17 cellular contexts compared by ENCODE assay signal in the genomic region with DNA sequence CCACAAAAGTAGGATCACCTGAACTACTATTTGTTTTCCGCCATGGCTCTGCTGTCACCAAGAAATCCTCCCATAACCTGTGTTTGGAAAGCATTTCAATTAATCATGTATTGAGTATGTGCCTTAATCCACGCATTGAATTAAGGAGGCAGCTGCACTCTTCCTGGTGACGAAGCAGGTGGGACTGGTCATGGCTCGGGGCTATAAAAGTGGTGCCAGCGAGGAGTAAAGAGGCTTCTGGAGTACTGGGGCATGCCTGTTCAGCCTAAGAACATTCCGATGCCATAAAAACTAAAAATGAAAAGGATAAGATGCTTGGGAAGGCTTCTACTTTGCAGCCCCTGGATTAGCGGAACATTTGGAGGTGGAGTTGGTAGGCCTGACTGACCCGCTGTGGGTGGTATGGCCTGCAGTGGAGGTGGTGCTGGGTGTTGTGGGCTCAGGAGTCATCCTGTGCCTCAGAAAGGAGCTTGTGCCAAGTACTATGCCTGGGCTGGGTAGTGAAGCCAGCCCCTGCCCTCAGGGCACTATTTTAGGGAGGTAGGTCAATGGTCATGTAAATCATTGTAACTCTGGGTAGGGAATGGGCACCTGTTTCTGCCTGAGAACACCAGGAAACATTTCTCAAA.
DNase-seq lines count a peak whose midpoint lies in the region; ATAC-seq lines count a peak whose summit lies in the region.
"Had no signal": no experiment of that assay in that cellular context is flagged by ENCODE, and none has a peak within 500 bp of the region (broad histone marks: within the 10 kb centered on the region; RNA-seq: fewer than 3 reads in every experiment).

No MANE protein-coding gene starts in this region.

- H3K9me3 ChIP-seq in effector memory CD4-positive, alpha-beta T cell (ENCODE audit: control insufficient read depth, low read length): no peaks in the 10 kb centered on the region
- H3K9me3 ChIP-seq: esophagus squamous epithelium, upper lobe of left lung had no signal

- H3K4me3 ChIP-seq in effector memory CD4-positive, alpha-beta T cell (ENCODE audit: insufficient read depth, low read depth, low read length, poor library complexity, severe bottlenecking): no peak overlapping the region
- H3K4me3 ChIP-seq: esophagus squamous epithelium, upper lobe of left lung had no signal

- H3K27ac ChIP-seq in effector memory CD4-positive, alpha-beta T cell (ENCODE audit: insufficient read depth, low read length, poor library complexity, severe bottlenecking): no peak overlapping the region
- H3K27ac ChIP-seq: esophagus squamous epithelium, parathyroid adenoma, upper lobe of left lung had no signal

- no peaks in the 10 kb centered on the region for H3K27me3 ChIP-seq in effector memory CD4-positive, alpha-beta T cell (replicated peaks; ENCODE audit: control insufficient read depth, insufficient read depth, low read length, poor library complexity, severe bottlenecking)
- H3K27me3 ChIP-seq: esophagus squamous epithelium, upper lobe of left lung had no signal

- H3K36me3 ChIP-seq in effector memory CD4-positive, alpha-beta T cell (ENCODE audit: control insufficient read depth, insufficient read depth, low read length): no peaks in the 10 kb centered on the region

- ATAC-seq in left lobe of liver: peak; percentile 44
- ATAC-seq in HG03342 (IDR thresholded peaks at IDR 0.05; ENCODE audit: unreplicated experiment): no peak
- ATAC-seq: natural killer cell, SK-N-SH treated with all-trans-retinoic acid at 6 μM for 48 hours had no signal

- DNase-seq in NCI-H1436 (lab: John Stamatoyannopoulos, UW): peak; percentile 16
- no peak for DNase-seq in NCI-H1436 treated with DMSO at 0.1 percent for 48 hours (lab: John Stamatoyannopoulos, UW)
- peak; percentile 84 for DNase-seq in NCI-H146 (lab: John Stamatoyannopoulos, UW)
- peak; percentile 8 for DNase-seq in SHP77 treated with DMSO at 0.1 percent for 48 hours (lab: John Stamatoyannopoulos, UW)
- no peak for DNase-seq in left lobe of liver (ENCODE audit: low spot score)
- DNase-seq in NOMO-1 (lab: John Stamatoyannopoulos, UW; ENCODE audit: unreplicated experiment in 2 of 2): no peak
- DNase-seq in effector memory CD4-positive, alpha-beta T cell: no peak
- DNase-seq: activated naive CD8-positive, alpha-beta T cell treated with anti-CD3 and anti-CD28 coated beads, Interleukin-2, amount 10 ng/mL, durations not matched to agents 7 days and 5 days; CD8-positive, alpha-beta memory T cell; esophagus squamous epithelium; MV-4-11; natural killer cell; NCI-H2171 treated with DMSO at 0.1 percent for 48 hours; upper lobe of left lung had no signal

- H3K4me1 ChIP-seq in effector memory CD4-positive, alpha-beta T cell (ENCODE audit: control insufficient read depth, insufficient read depth, low read length, poor library complexity, severe bottlenecking): no peaks in the 10 kb centered on the region
- H3K4me1 ChIP-seq: parathyroid adenoma had no signal

Comparison
In these comparisons a context has a peak if more than half of its experiments do, and no peak if none do; other contexts are left out.
1. DNase-seq: peak in NCI-H1436 (single experiment), NCI-H146 (single experiment) and SHP77 treated with DMSO at 0.1 percent for 48 hours (single experiment); none in NCI-H1436 treated with DMSO at 0.1 percent for 48 hours (single experiment), left lobe of liver (single experiment), NOMO-1 (0 of 2) and effector memory CD4-positive, alpha-beta T cell (0 of 3).